Comparison of ENCODE assay signal across 1 cellular context in the genomic region with DNA sequence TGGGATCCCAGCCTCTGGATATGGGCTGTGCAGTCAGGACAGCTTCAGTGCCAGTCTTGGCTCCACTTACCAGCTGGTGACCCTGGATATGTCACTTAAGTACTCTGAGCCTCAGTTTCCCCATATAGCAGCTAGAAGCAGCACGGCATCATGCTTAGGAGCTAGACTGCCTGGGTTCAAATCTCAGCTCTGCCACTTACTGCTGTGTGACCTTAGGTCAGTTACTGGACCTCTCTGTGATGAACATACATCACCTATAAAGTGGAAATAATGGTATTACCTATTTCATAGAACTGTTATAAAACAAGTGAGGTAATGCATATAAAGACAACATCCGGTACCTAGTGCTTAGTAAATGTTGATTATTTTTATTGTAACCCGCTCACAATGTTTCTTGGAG.
TF ChIP-seq lines count a peak whose summit lies in the region.

No MANE protein-coding gene starts in this region.

TF ChIP-seq in K562, 482 proteins besides CTCF, POLR2A, EP300 and RAD21:
- TF ChIP-seq SREBF1 (IDR thresholded peaks at IDR 0.05; ENCODE audit: borderline replicate concordance, low read depth, low read length) (no peak), PRPF4 (IDR thresholded peaks at IDR 0.05; ENCODE audit: insufficient read depth, low read depth, low read length, poor library complexity, severe bottlenecking) (no peak), KHSRP (IDR thresholded peaks at IDR 0.05) (no peak), ZNF3 (CRISPR knock-in tag; IDR thresholded peaks at IDR 0.05) (no peak), SAFB2 (IDR thresholded peaks at IDR 0.05; ENCODE audit: borderline replicate concordance, low read depth, low read length, severe bottlenecking) (no peak), RBM25 (IDR thresholded peaks at IDR 0.05; ENCODE audit: low read depth, low read length, severe bottlenecking) (peak; percentile 37), TOE1 (IDR thresholded peaks at IDR 0.05; ENCODE audit: borderline replicate concordance) (no peak), TOE1 (CRISPR knock-in tag; IDR thresholded peaks at IDR 0.05; ENCODE audit: borderline replicate concordance, low read depth) (no peak), PHB (CRISPR knock-in tag; IDR thresholded peaks at IDR 0.05) (no peak), ZZZ3 (IDR thresholded peaks at IDR 0.05) (no peak), TAF15 (IDR thresholded peaks at IDR 0.05; ENCODE audit: low read depth, low read length) (no peak), SAP30 (IDR thresholded peaks at IDR 0.05; ENCODE audit: borderline replicate concordance, insufficient read depth, low read depth, low read length, poor library complexity, severe bottlenecking) (no peak), BCOR (IDR thresholded peaks at IDR 0.05) (peak; percentile 79), KDM1A (IDR thresholded peaks at IDR 0.05) (peak; percentile 9 to 33; a peak in 1 of 4 replicates), ZFP36 (IDR thresholded peaks at IDR 0.05; ENCODE audit: low read depth, low read length, partially characterized antibody) (peak; percentile 63), NCOR1 (IDR thresholded peaks at IDR 0.05) (no peak), ZC3H8 (IDR thresholded peaks at IDR 0.05) (no peak), TAF7 (tag; IDR thresholded peaks at IDR 0.05) (no peak)
- TF ChIP-seq, protein P1, sequence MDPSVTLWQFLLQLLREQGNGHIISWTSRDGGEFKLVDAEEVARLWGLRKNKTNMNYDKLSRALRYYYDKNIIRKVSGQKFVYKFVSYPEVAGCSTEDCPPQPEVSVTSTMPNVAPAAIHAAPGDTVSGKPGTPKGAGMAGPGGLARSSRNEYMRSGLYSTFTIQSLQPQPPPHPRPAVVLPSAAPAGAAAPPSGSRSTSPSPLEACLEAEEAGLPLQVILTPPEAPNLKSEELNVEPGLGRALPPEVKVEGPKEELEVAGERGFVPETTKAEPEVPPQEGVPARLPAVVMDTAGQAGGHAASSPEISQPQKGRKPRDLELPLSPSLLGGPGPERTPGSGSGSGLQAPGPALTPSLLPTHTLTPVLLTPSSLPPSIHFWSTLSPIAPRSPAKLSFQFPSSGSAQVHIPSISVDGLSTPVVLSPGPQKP (CRISPR knock-in tag; IDR thresholded peaks at IDR 0.05): no peak
- TF ChIP-seq, protein P2, sequence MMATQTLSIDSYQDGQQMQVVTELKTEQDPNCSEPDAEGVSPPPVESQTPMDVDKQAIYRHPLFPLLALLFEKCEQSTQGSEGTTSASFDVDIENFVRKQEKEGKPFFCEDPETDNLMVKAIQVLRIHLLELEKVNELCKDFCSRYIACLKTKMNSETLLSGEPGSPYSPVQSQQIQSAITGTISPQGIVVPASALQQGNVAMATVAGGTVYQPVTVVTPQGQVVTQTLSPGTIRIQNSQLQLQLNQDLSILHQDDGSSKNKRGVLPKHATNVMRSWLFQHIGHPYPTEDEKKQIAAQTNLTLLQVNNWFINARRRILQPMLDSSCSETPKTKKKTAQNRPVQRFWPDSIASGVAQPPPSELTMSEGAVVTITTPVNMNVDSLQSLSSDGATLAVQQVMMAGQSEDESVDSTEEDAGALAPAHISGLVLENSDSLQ (IDR thresholded peaks at IDR 0.05): no peak
- TF ChIP-seq, protein P3, sequence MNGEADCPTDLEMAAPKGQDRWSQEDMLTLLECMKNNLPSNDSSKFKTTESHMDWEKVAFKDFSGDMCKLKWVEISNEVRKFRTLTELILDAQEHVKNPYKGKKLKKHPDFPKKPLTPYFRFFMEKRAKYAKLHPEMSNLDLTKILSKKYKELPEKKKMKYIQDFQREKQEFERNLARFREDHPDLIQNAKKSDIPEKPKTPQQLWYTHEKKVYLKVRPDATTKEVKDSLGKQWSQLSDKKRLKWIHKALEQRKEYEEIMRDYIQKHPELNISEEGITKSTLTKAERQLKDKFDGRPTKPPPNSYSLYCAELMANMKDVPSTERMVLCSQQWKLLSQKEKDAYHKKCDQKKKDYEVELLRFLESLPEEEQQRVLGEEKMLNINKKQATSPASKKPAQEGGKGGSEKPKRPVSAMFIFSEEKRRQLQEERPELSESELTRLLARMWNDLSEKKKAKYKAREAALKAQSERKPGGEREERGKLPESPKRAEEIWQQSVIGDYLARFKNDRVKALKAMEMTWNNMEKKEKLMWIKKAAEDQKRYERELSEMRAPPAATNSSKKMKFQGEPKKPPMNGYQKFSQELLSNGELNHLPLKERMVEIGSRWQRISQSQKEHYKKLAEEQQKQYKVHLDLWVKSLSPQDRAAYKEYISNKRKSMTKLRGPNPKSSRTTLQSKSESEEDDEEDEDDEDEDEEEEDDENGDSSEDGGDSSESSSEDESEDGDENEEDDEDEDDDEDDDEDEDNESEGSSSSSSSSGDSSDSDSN (IDR thresholded peaks at IDR 0.05; ENCODE audit: borderline replicate concordance in 1 of 2, low read depth in 2 of 2, low read length in 2 of 2): no peak
TF ChIP-seq in K562: peak in this region for 4.
